Comparison of ENCODE assay signal across 1 cellular context in the genomic region with DNA sequence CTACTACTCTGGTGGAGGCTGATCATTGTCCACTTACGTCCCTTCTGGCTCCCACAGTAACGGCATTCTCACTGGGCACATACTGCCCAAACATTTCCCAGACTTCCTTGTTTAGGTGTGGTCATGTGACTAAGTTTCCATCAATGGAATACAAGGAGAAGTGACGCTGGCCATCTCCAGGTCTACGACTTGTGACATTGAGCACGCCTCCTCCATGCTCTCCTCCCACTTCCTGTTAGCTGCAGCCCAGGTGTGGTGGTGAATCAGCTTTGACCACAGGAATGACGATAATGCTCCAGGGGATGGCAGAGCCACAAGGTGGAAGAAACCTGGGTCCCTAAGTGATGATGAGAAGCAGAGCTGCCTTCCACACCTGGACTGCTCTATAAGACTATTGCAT.
TF ChIP-seq lines count a peak whose summit lies in the region.

No MANE protein-coding gene starts in this region.

TF ChIP-seq in GM23338, 12 proteins besides CTCF, POLR2A, EP300 and RAD21 (continued from another document):
- TF ChIP-seq POLR2AphosphoS5 (IDR thresholded peaks at IDR 0.05; ENCODE audit: low read depth), result no peak
- no peak for TF ChIP-seq ZNF331 (CRISPR knock-in tag; IDR thresholded peaks at IDR 0.05; ENCODE audit: low read depth)
- TF ChIP-seq, protein P1, sequence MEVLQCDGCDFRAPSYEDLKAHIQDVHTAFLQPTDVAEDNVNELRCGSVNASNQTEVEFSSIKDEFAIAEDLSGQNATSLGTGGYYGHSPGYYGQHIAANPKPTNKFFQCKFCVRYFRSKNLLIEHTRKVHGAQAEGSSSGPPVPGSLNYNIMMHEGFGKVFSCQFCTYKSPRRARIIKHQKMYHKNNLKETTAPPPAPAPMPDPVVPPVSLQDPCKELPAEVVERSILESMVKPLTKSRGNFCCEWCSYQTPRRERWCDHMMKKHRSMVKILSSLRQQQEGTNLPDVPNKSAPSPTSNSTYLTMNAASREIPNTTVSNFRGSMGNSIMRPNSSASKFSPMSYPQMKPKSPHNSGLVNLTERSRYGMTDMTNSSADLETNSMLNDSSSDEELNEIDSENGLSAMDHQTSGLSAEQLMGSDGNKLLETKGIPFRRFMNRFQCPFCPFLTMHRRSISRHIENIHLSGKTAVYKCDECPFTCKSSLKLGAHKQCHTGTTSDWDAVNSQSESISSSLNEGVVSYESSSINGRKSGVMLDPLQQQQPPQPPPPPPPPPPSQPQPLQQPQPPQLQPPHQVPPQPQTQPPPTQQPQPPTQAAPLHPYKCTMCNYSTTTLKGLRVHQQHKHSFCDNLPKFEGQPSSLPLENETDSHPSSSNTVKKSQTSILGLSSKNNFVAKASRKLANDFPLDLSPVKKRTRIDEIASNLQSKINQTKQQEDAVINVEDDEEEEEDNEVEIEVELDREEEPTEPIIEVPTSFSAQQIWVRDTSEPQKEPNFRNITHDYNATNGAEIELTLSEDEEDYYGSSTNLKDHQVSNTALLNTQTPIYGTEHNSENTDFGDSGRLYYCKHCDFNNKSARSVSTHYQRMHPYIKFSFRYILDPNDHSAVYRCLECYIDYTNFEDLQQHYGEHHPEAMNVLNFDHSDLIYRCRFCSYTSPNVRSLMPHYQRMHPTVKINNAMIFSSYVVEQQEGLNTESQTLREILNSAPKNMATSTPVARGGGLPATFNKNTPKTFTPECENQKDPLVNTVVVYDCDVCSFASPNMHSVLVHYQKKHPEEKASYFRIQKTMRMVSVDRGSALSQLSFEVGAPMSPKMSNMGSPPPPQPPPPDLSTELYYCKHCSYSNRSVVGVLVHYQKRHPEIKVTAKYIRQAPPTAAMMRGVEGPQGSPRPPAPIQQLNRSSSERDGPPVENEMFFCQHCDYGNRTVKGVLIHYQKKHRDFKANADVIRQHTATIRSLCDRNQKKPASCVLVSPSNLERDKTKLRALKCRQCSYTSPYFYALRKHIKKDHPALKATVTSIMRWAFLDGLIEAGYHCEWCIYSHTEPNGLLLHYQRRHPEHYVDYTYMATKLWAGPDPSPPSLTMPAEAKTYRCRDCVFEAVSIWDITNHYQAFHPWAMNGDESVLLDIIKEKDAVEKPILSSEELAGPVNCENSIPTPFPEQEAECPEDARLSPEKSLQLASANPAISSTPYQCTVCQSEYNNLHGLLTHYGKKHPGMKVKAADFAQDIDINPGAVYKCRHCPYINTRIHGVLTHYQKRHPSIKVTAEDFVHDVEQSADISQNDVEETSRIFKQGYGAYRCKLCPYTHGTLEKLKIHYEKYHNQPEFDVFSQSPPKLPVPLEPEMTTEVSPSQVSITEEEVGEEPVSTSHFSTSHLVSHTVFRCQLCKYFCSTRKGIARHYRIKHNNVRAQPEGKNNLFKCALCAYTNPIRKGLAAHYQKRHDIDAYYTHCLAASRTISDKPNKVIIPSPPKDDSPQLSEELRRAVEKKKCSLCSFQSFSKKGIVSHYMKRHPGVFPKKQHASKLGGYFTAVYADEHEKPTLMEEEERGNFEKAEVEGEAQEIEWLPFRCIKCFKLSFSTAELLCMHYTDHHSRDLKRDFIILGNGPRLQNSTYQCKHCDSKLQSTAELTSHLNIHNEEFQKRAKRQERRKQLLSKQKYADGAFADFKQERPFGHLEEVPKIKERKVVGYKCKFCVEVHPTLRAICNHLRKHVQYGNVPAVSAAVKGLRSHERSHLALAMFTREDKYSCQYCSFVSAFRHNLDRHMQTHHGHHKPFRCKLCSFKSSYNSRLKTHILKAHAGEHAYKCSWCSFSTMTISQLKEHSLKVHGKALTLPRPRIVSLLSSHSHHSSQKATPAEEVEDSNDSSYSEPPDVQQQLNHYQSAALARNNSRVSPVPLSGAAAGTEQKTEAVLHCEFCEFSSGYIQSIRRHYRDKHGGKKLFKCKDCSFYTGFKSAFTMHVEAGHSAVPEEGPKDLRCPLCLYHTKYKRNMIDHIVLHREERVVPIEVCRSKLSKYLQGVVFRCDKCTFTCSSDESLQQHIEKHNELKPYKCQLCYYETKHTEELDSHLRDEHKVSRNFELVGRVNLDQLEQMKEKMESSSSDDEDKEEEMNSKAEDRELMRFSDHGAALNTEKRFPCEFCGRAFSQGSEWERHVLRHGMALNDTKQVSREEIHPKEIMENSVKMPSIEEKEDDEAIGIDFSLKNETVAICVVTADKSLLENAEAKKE (CRISPR knock-in tag; IDR thresholded peaks at IDR 0.05), result no peak
- no peak for TF ChIP-seq EZH2 (IDR thresholded peaks at IDR 0.05; ENCODE audit: low read depth, unreplicated experiment)
- no peak for TF ChIP-seq STAT1 (IDR thresholded peaks at IDR 0.05; ENCODE audit: unreplicated experiment)
- TF ChIP-seq EZH2phosphoT487 (IDR thresholded peaks at IDR 0.05; ENCODE audit: unreplicated experiment), result no peak
- no peak for TF ChIP-seq ZNF114 (CRISPR knock-in tag; IDR thresholded peaks at IDR 0.05)
- no peak for TF ChIP-seq JUNB (IDR thresholded peaks at IDR 0.05; ENCODE audit: unreplicated experiment)
- TF ChIP-seq, protein P2, sequence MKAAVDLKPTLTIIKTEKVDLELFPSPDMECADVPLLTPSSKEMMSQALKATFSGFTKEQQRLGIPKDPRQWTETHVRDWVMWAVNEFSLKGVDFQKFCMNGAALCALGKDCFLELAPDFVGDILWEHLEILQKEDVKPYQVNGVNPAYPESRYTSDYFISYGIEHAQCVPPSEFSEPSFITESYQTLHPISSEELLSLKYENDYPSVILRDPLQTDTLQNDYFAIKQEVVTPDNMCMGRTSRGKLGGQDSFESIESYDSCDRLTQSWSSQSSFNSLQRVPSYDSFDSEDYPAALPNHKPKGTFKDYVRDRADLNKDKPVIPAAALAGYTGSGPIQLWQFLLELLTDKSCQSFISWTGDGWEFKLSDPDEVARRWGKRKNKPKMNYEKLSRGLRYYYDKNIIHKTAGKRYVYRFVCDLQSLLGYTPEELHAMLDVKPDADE (IDR thresholded peaks at IDR 0.05), result no peak
